Comparison of ENCODE assay signal across 1 cellular context in genomic region chr7:73519867-73520672, GRCh38.
TF ChIP-seq lines count a peak whose summit lies in the region.

No MANE protein-coding gene starts in this region.

TF ChIP-seq in GM12878, 131 proteins besides CTCF, POLR2A, EP300 and RAD21:
- TF ChIP-seq MLLT1 (IDR thresholded peaks at IDR 0.05) (peak; percentile 51; the same call in 1 of the 2 replicates), BHLHE40 (IDR thresholded peaks at IDR 0.05; ENCODE audit: borderline replicate concordance in 1 of 2, low read depth in 2 of 2, low read length in 1 of 2) (0 out of 4 replicates have a peak, but pooled peaks of 1 of the 2 experiments have one; percentile 13), BRCA1 (IDR thresholded peaks at IDR 0.05; ENCODE audit: low read depth, low read length) (no peak), NRF1 (conservative IDR thresholded peaks at IDR 0.05; ENCODE audit: low read depth, low read length) (no peak), BCLAF1 (IDR thresholded peaks at IDR 0.05) (no peak), RELA (IDR thresholded peaks at IDR 0.05; ENCODE audit: borderline replicate concordance, partially characterized antibody) (no peak), TCF3 (IDR thresholded peaks at IDR 0.05; ENCODE audit: borderline replicate concordance, insufficient read depth, low read depth, low read length) (no peak), ZBTB11 (CRISPR knock-in tag; IDR thresholded peaks at IDR 0.05) (no peak), ZNF384 (IDR thresholded peaks at IDR 0.05; ENCODE audit: borderline replicate concordance, low read depth, low read length) (peak; percentile 35)
